ENCODE assay signal across 7 cellular contexts in genomic region chr3:173371848-173372487, GRCh38. TPM values are rescaled to one million over a fixed set of nuclear protein-coding genes. Genes with fewer than 3 reads are reported as not detected.
A peak's percentile ranks its signal among the peaks of the same experiment; 100 is the strongest.
DNase-seq lines count a peak whose midpoint lies in the region; FAIRE-seq and TF ChIP-seq lines count a peak whose summit lies in the region.

No MANE protein-coding gene starts in this region.

- no peaks in the 10 kb centered on the region for H3K36me3 Mint-ChIP-seq in activated naive CD8-positive, alpha-beta T cell treated with anti-CD3 and anti-CD28 coated beads for 36 hours

- H3K4me3 Mint-ChIP-seq in activated naive CD8-positive, alpha-beta T cell treated with anti-CD3 and anti-CD28 coated beads for 36 hours, result no peak overlapping the region

- H3K36me3 ChIP-seq in kidney (ENCODE audit: control insufficient read depth in 1 of 2, insufficient read depth in 2 of 2, low read length in 2 of 2) (no peaks in the 10 kb centered on the region), vagina (no peaks in the 10 kb centered on the region)

- intact Hi-C loops in kidney (cut with DNase I), result no loop called here
- intact Hi-C loops in vagina (cut with DNase I), result loop anchor here (5.0 kb wide), 1 partner anchor 310 kb away; no protein-coding TSS in a partner anchor

- no peak overlapping the region for H3K27ac Mint-ChIP-seq in activated naive CD8-positive, alpha-beta T cell treated with anti-CD3 and anti-CD28 coated beads for 36 hours

- H3K9ac ChIP-seq in kidney (ENCODE audit: low read length in 2 of 2), result no peak overlapping the region

- H3K27me3 ChIP-seq in vagina, result no peaks in the 10 kb centered on the region

- in situ Hi-C loops in astrocyte of the cerebellum (cut with HindIII; ENCODE audit: low sequenced_read_pairs), result no loop called here

- no peak for FAIRE-seq in kidney (lab: Jason Lieb, UNC)

- no peaks in the 10 kb centered on the region for H3K4me1 ChIP-seq in kidney (ENCODE audit: control insufficient read depth in 1 of 2, insufficient read depth in 1 of 2, low read depth in 1 of 2, low read length in 2 of 2)
- H3K4me1 ChIP-seq in vagina, result no peaks in the 10 kb centered on the region

- H3K27ac ChIP-seq in kidney (ENCODE audit: low read depth in 2 of 2, low read length in 2 of 2) (no peak overlapping the region), vagina (no peak overlapping the region)

- H3K9me3 ChIP-seq in kidney (ENCODE audit: control insufficient read depth in 1 of 2, low read length in 2 of 2) (no peaks in the 10 kb centered on the region), vagina (no peaks in the 10 kb centered on the region)

- DNase-seq in GM10248 (ENCODE audit: extremely low spot score), result no peak
- peak; percentile 18 for DNase-seq in NB4 (ENCODE audit: low read depth)
- peak; percentile 19 for DNase-seq in astrocyte of the cerebellum (ENCODE audit: low read depth)
- no peak for DNase-seq in kidney
- no peak for DNase-seq in vagina (ENCODE audit: extremely low spot score in 2 of 2)
- no peak for DNase-seq in activated naive CD8-positive, alpha-beta T cell treated with anti-CD3 and anti-CD28 coated beads for 36 hours
- DNase-seq in activated CD8-positive, alpha-beta memory T cell treated with anti-CD3 and anti-CD28 coated beads, Interleukin-2, amount 50 U/mL, for 48 hours, result no peak

- no peaks in the 10 kb centered on the region for H3K9me3 Mint-ChIP-seq in activated naive CD8-positive, alpha-beta T cell treated with anti-CD3 and anti-CD28 coated beads for 36 hours

- CTCF ChIA-PET in GM10248 (lab: Yijun Ruan, JAX), result interaction anchor here (0.8 to 1.7 kb wide), 4 partner anchors 9 to 12 kb away, joined by 4 to 5 read pairs (median 4); no protein-coding TSS in a partner anchor

- POLR2A ChIA-PET in GM10248 (lab: Yijun Ruan, JAX), result no interaction called here

- no peaks in the 10 kb centered on the region for H3K4me1 Mint-ChIP-seq in activated naive CD8-positive, alpha-beta T cell treated with anti-CD3 and anti-CD28 coated beads for 36 hours

- TF ChIP-seq POLR2A in NB4 (IDR thresholded peaks at IDR 0.05; ENCODE audit: extremely low read depth, insufficient read length) (no peak), vagina (IDR thresholded peaks at IDR 0.05) (no peak)

- H3K4me3 ChIP-seq in NB4 (ENCODE audit: low read depth, low read length), result no peak overlapping the region
- no peak overlapping the region for H3K4me3 ChIP-seq in astrocyte of the cerebellum (ENCODE audit: low read depth, low read length)
- no peak overlapping the region for H3K4me3 ChIP-seq in kidney (ENCODE audit: low read length in 2 of 2)
- H3K4me3 ChIP-seq in vagina, result no peak overlapping the region

- TF ChIP-seq CTCF in GM10248 (IDR thresholded peaks at IDR 0.05; ENCODE audit: control extremely low read depth, extremely low read depth, low read depth, missing control alignments) (peak; percentile 9), NB4 (IDR thresholded peaks at IDR 0.05; ENCODE audit: low read depth, low read length) (peak; percentile 57), astrocyte of the cerebellum (IDR thresholded peaks at IDR 0.05; ENCODE audit: low read depth, low read length, missing control alignments) (peak; percentile 73), kidney (IDR thresholded peaks at IDR 0.05; ENCODE audit: borderline replicate concordance, extremely low read depth, insufficient read depth) (peak; percentile 44), vagina (IDR thresholded peaks at IDR 0.05) (peak; percentile 29 to 58 (median 48))

- H3K27me3 Mint-ChIP-seq in activated naive CD8-positive, alpha-beta T cell treated with anti-CD3 and anti-CD28 coated beads for 36 hours, result no peaks in the 10 kb centered on the region

RNA-seq across cellular contexts. Expression of gene NLGN1, which starts 25.6 kb away (rescaled TPM):
- total RNA-seq in kidney, result 19.4 TPM
- polyA plus RNA-seq in kidney (ENCODE audit: insufficient read depth, low read depth, low replicate concordance), result 0.49 TPM
- 4.7 TPM for total RNA-seq in vagina
- total RNA-seq in activated naive CD8-positive, alpha-beta T cell treated with anti-CD3 and anti-CD28 coated beads for 36 hours, result not detected

Comparison
In these comparisons a context has a peak if more than half of its experiments do, and no peak if none do; other contexts are left out.
1. DNase-seq: peak in NB4 (single experiment) and astrocyte of the cerebellum (single experiment); none in GM10248 (single experiment), kidney (single experiment), vagina (0 of 2), activated naive CD8-positive, alpha-beta T cell treated with anti-CD3 and anti-CD28 coated beads for 36 hours (single experiment) and activated CD8-positive, alpha-beta memory T cell treated with anti-CD3 and anti-CD28 coated beads, Interleukin-2, amount 50 U/mL, for 48 hours (single experiment).
2. CTCF ChIP-seq: peak in every context shown above with its lines; median percentile 73 in astrocyte of the cerebellum; 57 in NB4; 48 in vagina; 44 in kidney; 9 in GM10248.